2 cellular contexts compared by ENCODE assay signal in the genomic region with DNA sequence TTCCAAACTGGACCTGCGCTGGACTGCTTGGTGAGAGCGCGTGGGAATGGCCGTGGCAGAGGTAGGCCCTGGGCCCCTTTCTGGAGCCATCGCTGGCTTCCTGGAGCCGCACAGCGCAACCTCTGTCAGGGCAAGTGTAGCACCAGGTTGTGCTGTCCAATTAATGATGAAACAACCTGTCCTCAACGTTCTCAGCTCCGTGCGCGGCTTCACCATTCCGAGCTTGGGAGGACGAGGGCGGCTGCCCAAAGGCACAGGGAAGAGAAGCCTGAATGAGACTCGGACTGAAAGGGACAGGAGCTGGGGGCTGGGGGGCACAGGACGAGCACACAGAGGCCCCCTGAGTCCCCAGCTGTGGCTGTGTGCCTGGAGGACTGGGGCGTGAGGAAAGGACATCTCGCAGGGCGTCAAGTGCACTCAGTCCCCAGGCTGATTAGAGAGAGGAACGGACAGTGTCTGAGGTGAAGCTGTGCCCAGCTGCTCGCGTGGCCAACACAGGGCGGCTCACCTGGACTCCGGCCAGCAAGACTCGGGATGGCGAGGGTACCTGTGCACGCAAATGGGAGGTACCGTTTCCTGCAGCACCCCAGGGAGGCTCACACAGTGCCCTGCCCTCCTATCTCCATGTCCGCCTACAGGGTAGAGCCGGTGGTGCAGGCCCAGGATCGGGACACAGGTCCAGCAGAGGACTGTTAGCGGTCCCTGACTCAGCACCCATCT.
TF ChIP-seq lines count a peak whose summit lies in the region.

No MANE protein-coding gene starts in this region.

TF ChIP-seq in HCT116, 20 proteins besides CTCF, POLR2A, EP300 and RAD21:
- no peak for TF ChIP-seq ZFX (IDR thresholded peaks at IDR 0.05)
- no peak for TF ChIP-seq TCF7L2 (IDR thresholded peaks at IDR 0.05; ENCODE audit: borderline replicate concordance, extremely low read depth, insufficient read depth, insufficient read length)
TF ChIP-seq in HCT116: peak in this region for 0.

TF ChIP-seq in HepG2, 621 proteins besides CTCF, POLR2A, EP300 and RAD21:
- no peak for TF ChIP-seq HNRNPK (IDR thresholded peaks at IDR 0.05; ENCODE audit: low read depth, low read length, poor library complexity, severe bottlenecking)
- TF ChIP-seq, protein P1, sequence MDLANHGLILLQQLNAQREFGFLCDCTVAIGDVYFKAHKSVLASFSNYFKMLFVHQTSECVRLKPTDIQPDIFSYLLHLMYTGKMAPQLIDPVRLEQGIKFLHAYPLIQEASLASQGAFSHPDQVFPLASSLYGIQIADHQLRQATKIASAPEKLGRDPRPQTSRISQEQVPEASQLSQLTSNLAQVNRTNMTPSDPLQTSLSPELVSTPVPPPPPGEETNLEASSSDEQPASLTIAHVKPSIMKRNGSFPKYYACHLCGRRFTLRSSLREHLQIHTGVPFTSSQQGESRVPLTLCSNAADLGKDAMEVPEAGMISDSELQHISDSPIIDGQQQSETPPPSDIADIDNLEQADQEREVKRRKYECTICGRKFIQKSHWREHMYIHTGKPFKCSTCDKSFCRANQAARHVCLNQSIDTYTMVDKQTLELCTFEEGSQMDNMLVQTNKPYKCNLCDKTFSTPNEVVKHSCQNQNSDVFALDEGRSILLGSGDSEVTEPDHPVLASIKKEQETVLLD (CRISPR knock-in tag; IDR thresholded peaks at IDR 0.05; ENCODE audit: low read depth) = no peak
- TF ChIP-seq POLR2AphosphoS2 (IDR thresholded peaks at IDR 0.05; ENCODE audit: low read depth, low read length) = no peak
- no peak for TF ChIP-seq ZNF567 (CRISPR knock-in tag; IDR thresholded peaks at IDR 0.05; ENCODE audit: borderline replicate concordance)
- TF ChIP-seq ZNF33B (CRISPR knock-in tag; IDR thresholded peaks at IDR 0.05) = no peak
- no peak for TF ChIP-seq ZC3H13 (CRISPR knock-in tag; IDR thresholded peaks at IDR 0.05)
- TF ChIP-seq ZNF235 (CRISPR knock-in tag; IDR thresholded peaks at IDR 0.05; ENCODE audit: borderline replicate concordance) = no peak
- no peak for TF ChIP-seq ZNF124 (CRISPR knock-in tag; IDR thresholded peaks at IDR 0.05)
- TF ChIP-seq TBL1XR1 (IDR thresholded peaks at IDR 0.05; ENCODE audit: borderline replicate concordance, low read length, partially characterized antibody) = no peak
- TF ChIP-seq HOXA5 (CRISPR knock-in tag; IDR thresholded peaks at IDR 0.05) = no peak
- no peak for TF ChIP-seq RFX1 (IDR thresholded peaks at IDR 0.05)
- TF ChIP-seq TARDBP (CRISPR knock-in tag; IDR thresholded peaks at IDR 0.05) = no peak
- no peak for TF ChIP-seq IRX3 (CRISPR knock-in tag; IDR thresholded peaks at IDR 0.05; ENCODE audit: borderline replicate concordance, low read depth)
- TF ChIP-seq MYNN (CRISPR knock-in tag; IDR thresholded peaks at IDR 0.05; ENCODE audit: low read depth) = no peak
- TF ChIP-seq ONECUT2 (CRISPR knock-in tag; IDR thresholded peaks at IDR 0.05) = no peak
